In genomic region chr17:76102944-76103273, GRCh38 we compare ENCODE assay signal across 8 cellular contexts. TPM values are rescaled to one million over a fixed set of nuclear protein-coding genes. Genes with fewer than 3 reads are reported as not detected.
DNase-seq lines count a peak whose midpoint lies in the region; ATAC-seq, FAIRE-seq and TF ChIP-seq lines count a peak whose summit lies in the region.

No MANE protein-coding gene starts in this region.

- H3K4me1 Mint-ChIP-seq in T-helper 1 cell treated with Interleukin-12 subunit alpha and Interleukin-12 subunit beta and Interleukin-4 antibody, amounts not matched to agents 30 μg/mL and 1 μg/mL, for 36 hours (ENCODE audit: low read depth), result peaks cover 21% of the 10 kb centered on the region
- H3K4me1 Mint-ChIP-seq in activated T-helper 17 cell treated with anti-CD3 and anti-CD28 coated beads, Interleukin-2, amount 50 U/mL, for 72 hours, result peaks cover 12% of the 10 kb centered on the region

- intact Hi-C loops in kidney (cut with DNase I), result no loop called here

- H3K9ac ChIP-seq in kidney (ENCODE audit: low read length in 2 of 2), result peak overlapping the region; percentile 79 to 84

- H3K36me3 Mint-ChIP-seq in T-helper 1 cell treated with Interleukin-12 subunit alpha and Interleukin-12 subunit beta and Interleukin-4 antibody, amounts not matched to agents 30 μg/mL and 1 μg/mL, for 36 hours (ENCODE audit: low read depth), result peaks cover 28% of the 10 kb centered on the region
- H3K36me3 Mint-ChIP-seq in activated T-helper 17 cell treated with anti-CD3 and anti-CD28 coated beads, Interleukin-2, amount 50 U/mL, for 72 hours (ENCODE audit: low read depth), result peaks cover 47% of the 10 kb centered on the region

- H3K36me3 ChIP-seq in kidney (ENCODE audit: control insufficient read depth in 1 of 2, insufficient read depth in 2 of 2, low read length in 2 of 2), result peaks cover 5 to 14% of the 10 kb centered on the region in 2 donors

- H3K27ac ChIP-seq in kidney (ENCODE audit: low read depth in 2 of 2, low read length in 2 of 2) (no peak overlapping the region), temporal lobe (ENCODE audit: low read depth, low read length) (peak overlapping the region; percentile 98)

- H3K4me1 ChIP-seq in kidney (ENCODE audit: control insufficient read depth in 1 of 2, insufficient read depth in 1 of 2, low read depth in 1 of 2, low read length in 2 of 2), result peaks cover 0 to 11% of the 10 kb centered on the region in 2 donors

- peak overlapping the region; percentile 87 for H3K27ac Mint-ChIP-seq in T-helper 1 cell treated with Interleukin-12 subunit alpha and Interleukin-12 subunit beta and Interleukin-4 antibody, amounts not matched to agents 30 μg/mL and 1 μg/mL, for 36 hours
- H3K27ac Mint-ChIP-seq in activated T-helper 17 cell treated with anti-CD3 and anti-CD28 coated beads, Interleukin-2, amount 50 U/mL, for 72 hours, result peak overlapping the region; percentile 97

- no peak for FAIRE-seq in kidney (lab: Jason Lieb, UNC)

- H3K27me3 Mint-ChIP-seq in T-helper 1 cell treated with Interleukin-12 subunit alpha and Interleukin-12 subunit beta and Interleukin-4 antibody, amounts not matched to agents 30 μg/mL and 1 μg/mL, for 36 hours (ENCODE audit: low read depth), result no peaks in the 10 kb centered on the region
- H3K27me3 Mint-ChIP-seq in activated T-helper 17 cell treated with anti-CD3 and anti-CD28 coated beads, Interleukin-2, amount 50 U/mL, for 72 hours, result no peaks in the 10 kb centered on the region

- no peaks in the 10 kb centered on the region for H3K9me3 ChIP-seq in kidney (ENCODE audit: control insufficient read depth in 1 of 2, low read length in 2 of 2)

- TF ChIP-seq CTCF in kidney (IDR thresholded peaks at IDR 0.05; ENCODE audit: borderline replicate concordance, extremely low read depth, insufficient read depth), result no peak

- H3K9me3 Mint-ChIP-seq in T-helper 1 cell treated with Interleukin-12 subunit alpha and Interleukin-12 subunit beta and Interleukin-4 antibody, amounts not matched to agents 30 μg/mL and 1 μg/mL, for 36 hours, result no peaks in the 10 kb centered on the region
- H3K9me3 Mint-ChIP-seq in activated T-helper 17 cell treated with anti-CD3 and anti-CD28 coated beads, Interleukin-2, amount 50 U/mL, for 72 hours, result no peaks in the 10 kb centered on the region

- ATAC-seq in activated T-helper 17 cell treated with anti-CD3 and anti-CD28 coated beads, Interleukin-2, amount 50 U/mL, for 72 hours (replicated peaks), result no peak

- DNase-seq in T-helper 1 cell (no peak), kidney (no peak), NCI-H1436 treated with DMSO at 0.1 percent for 48 hours (lab: John Stamatoyannopoulos, UW) (no peak), NAMALWA (ENCODE audit: low spot score) (no peak), ecto neural progenitor cell (ENCODE audit: low spot score) (no peak)

- peak overlapping the region; percentile 95 to 96 for H3K4me3 ChIP-seq in kidney (ENCODE audit: low read length in 2 of 2)

- peak overlapping the region; percentile 89 for H3K4me3 Mint-ChIP-seq in T-helper 1 cell treated with Interleukin-12 subunit alpha and Interleukin-12 subunit beta and Interleukin-4 antibody, amounts not matched to agents 30 μg/mL and 1 μg/mL, for 36 hours
- H3K4me3 Mint-ChIP-seq in activated T-helper 17 cell treated with anti-CD3 and anti-CD28 coated beads, Interleukin-2, amount 50 U/mL, for 72 hours, result peak overlapping the region; percentile 94

RNA-seq across cellular contexts. Expression of gene EXOC7, which starts 0.7 kb away (rescaled TPM):
- 100 to 1,000 TPM; 104 to 117 TPM for total RNA-seq in activated T-helper 17 cell treated with anti-CD3 and anti-CD28 coated beads, Interleukin-2, amount 50 U/mL, for 72 hours
- total RNA-seq in kidney, result 143 TPM
- polyA plus RNA-seq in kidney (ENCODE audit: insufficient read depth, low read depth, low replicate concordance), result 83.2 TPM
- 86.8 TPM for total RNA-seq in temporal lobe

RNA-seq across cellular contexts. Expression of gene ZACN, which starts 23.9 kb away (rescaled TPM):
- 10 to 100 TPM in 1 of 2 donors, 1 to 10 TPM in 1; 6.5 to 13.5 TPM for total RNA-seq in activated T-helper 17 cell treated with anti-CD3 and anti-CD28 coated beads, Interleukin-2, amount 50 U/mL, for 72 hours
- 0.22 TPM for total RNA-seq in kidney
- polyA plus RNA-seq in kidney (ENCODE audit: insufficient read depth, low read depth, low replicate concordance), result not detected
- total RNA-seq in temporal lobe, result not detected

RNA-seq across cellular contexts. Expression of gene GALR2, which starts 28.3 kb away (rescaled TPM):
- total RNA-seq in activated T-helper 17 cell treated with anti-CD3 and anti-CD28 coated beads, Interleukin-2, amount 50 U/mL, for 72 hours, result 10 to 100 TPM in 1 of 2 donors, 1 to 10 TPM in 1; 7.5 to 14.8 TPM
- total RNA-seq in kidney (not detected), temporal lobe (not detected)
- polyA plus RNA-seq in kidney (ENCODE audit: insufficient read depth, low read depth, low replicate concordance), result not detected

RNA-seq across cellular contexts. Expression of gene SRP68, which starts 30.6 kb away (rescaled TPM):
- total RNA-seq in activated T-helper 17 cell treated with anti-CD3 and anti-CD28 coated beads, Interleukin-2, amount 50 U/mL, for 72 hours, result 100 to 1,000 TPM; 109 to 117 TPM
- total RNA-seq in kidney (68.1 TPM), temporal lobe (22.4 TPM)
- 52.7 TPM for polyA plus RNA-seq in kidney (ENCODE audit: insufficient read depth, low read depth, low replicate concordance)

RNA-seq across cellular contexts. Expression of gene FOXJ1, which starts 38.1 kb away (rescaled TPM):
- total RNA-seq in activated T-helper 17 cell treated with anti-CD3 and anti-CD28 coated beads, Interleukin-2, amount 50 U/mL, for 72 hours, result under 1 TPM in 1 of 2 donors, not detected in 1; 0.15 TPM
- total RNA-seq in kidney (6.8 TPM), temporal lobe (4.2 TPM)
- polyA plus RNA-seq in kidney (ENCODE audit: insufficient read depth, low read depth, low replicate concordance), result 3.4 TPM
